16 cellular contexts compared by ENCODE assay signal in genomic region chr6:127918506-127919427, GRCh38. TPM values are rescaled to one million over a fixed set of nuclear protein-coding genes. Genes with fewer than 3 reads are reported as not detected.
DNase-seq lines count a peak whose midpoint lies in the region; ATAC-seq and TF ChIP-seq lines count a peak whose summit lies in the region.
"Had no signal": no experiment of that assay in that cellular context is flagged by ENCODE, and none has a peak within 500 bp of the region (broad histone marks: within the 10 kb centered on the region; RNA-seq: fewer than 3 reads in every experiment).

No MANE protein-coding gene starts in this region.

- no peak overlapping the region for H3K9ac ChIP-seq in GM23248

- no peaks in the 10 kb centered on the region for H3F3A ChIP-seq in GM23248 (ENCODE audit: insufficient read depth)

- H2AFZ ChIP-seq in GM23248: no peak overlapping the region

- peaks cover 19% of the 10 kb centered on the region for H3K36me3 Mint-ChIP-seq in T-helper 2 cell treated with Interferon-gamma antibody and Interleukin-4, amounts not matched to agents 5 μg/mL and 100 μg/mL, for 36 hours (ENCODE audit: low read depth)
- H3K36me3 Mint-ChIP-seq in natural killer cell: no peaks in the 10 kb centered on the region

- peak overlapping the region; percentile 79 for H3K27ac Mint-ChIP-seq in T-helper 2 cell treated with Interferon-gamma antibody and Interleukin-4, amounts not matched to agents 5 μg/mL and 100 μg/mL, for 36 hours
- H3K27ac Mint-ChIP-seq in natural killer cell: no peak overlapping the region

- H3K9me3 Mint-ChIP-seq in T-helper 2 cell treated with Interferon-gamma antibody and Interleukin-4, amounts not matched to agents 5 μg/mL and 100 μg/mL, for 36 hours: peaks cover 16% of the 10 kb centered on the region
- H3K9me3 Mint-ChIP-seq in natural killer cell: no peaks in the 10 kb centered on the region

- no peak for TF ChIP-seq CTCF in natural killer cell (IDR thresholded peaks at IDR 0.05)

- in situ Hi-C loops in GM23248 (cut with MboI): no loop called here

- H3K4me3 Mint-ChIP-seq in T-helper 2 cell treated with Interferon-gamma antibody and Interleukin-4, amounts not matched to agents 5 μg/mL and 100 μg/mL, for 36 hours: peak overlapping the region; percentile 74
- peak overlapping the region; percentile 11 for H3K4me3 Mint-ChIP-seq in natural killer cell

- no peaks in the 10 kb centered on the region for H3K27me3 Mint-ChIP-seq in T-helper 2 cell treated with Interferon-gamma antibody and Interleukin-4, amounts not matched to agents 5 μg/mL and 100 μg/mL, for 36 hours (ENCODE audit: low read depth)
- no peaks in the 10 kb centered on the region for H3K27me3 Mint-ChIP-seq in natural killer cell (ENCODE audit: low read depth in 2 of 2)

- H3K4me2 ChIP-seq in GM23248 (ENCODE audit: unreplicated experiment): no peak overlapping the region

- DNase-seq in NCI-H748 (lab: John Stamatoyannopoulos, UW; ENCODE audit: unreplicated experiment) (peak; percentile 19), NCI-H748 treated with DMSO at 0.1 percent for 48 hours (lab: John Stamatoyannopoulos, UW) (no peak), natural killer cell (no peak), GM23248 (no peak)
- DNase-seq in T-helper 2 cell treated with Interferon-gamma antibody and Interleukin-4, amounts not matched to agents 5 μg/mL and 100 μg/mL, for 36 hours (ENCODE audit: low spot score): no peak
- no peak for DNase-seq in stimulated activated naive CD4-positive, alpha-beta T cell treated with Interleukin-2 at 50 U/mL for 16 hours (lab: John Stamatoyannopoulos, UW)
- DNase-seq: 8988T, Calu3, cerebellar nuclear complex, erythroblast, NCI-H1436 treated with DMSO at 0.1 percent for 48 hours, NCI-H774, tibial artery had no signal

- H3K9me2 ChIP-seq in GM23248 (ENCODE audit: insufficient read depth): no peaks in the 10 kb centered on the region

- 35 to 40% methylated on average over 3 of the region's 3 CpGs for WGBS in GM23248 (ENCODE audit: low coverage in 1 of 2, low lambda C conversion rate in 2 of 2, missing lambda C conversion rate in 2 of 2), 2 experiments

- H4K20me1 ChIP-seq in GM23248 (ENCODE audit: insufficient read depth): no peaks in the 10 kb centered on the region

- H3K36me3 ChIP-seq in GM23248 (ENCODE audit: low read depth): no peaks in the 10 kb centered on the region
- H3K36me3 ChIP-seq: tibial artery had no signal

- H3K4me3 ChIP-seq in GM23248: no peak overlapping the region
- H3K4me3 ChIP-seq: tibial artery had no signal

- no peak overlapping the region for H3K27ac ChIP-seq in GM23248
- H3K27ac ChIP-seq: tibial artery had no signal

- intact Hi-C loops in natural killer cell (cut with micrococcal nuclease): no loop called here

- peak; percentile 70 for ATAC-seq in GM21390 (IDR thresholded peaks at IDR 0.05; ENCODE audit: unreplicated experiment)
- ATAC-seq in natural killer cell: peak in 1 of 3 donors; percentile 26
- no peak for ATAC-seq in HG02981 (IDR thresholded peaks at IDR 0.05; ENCODE audit: unreplicated experiment)
- ATAC-seq: left lobe of liver had no signal

- H3K79me2 ChIP-seq in GM23248 (ENCODE audit: insufficient read depth): no peaks in the 10 kb centered on the region

- H3K27me3 ChIP-seq in GM23248 (replicated peaks; ENCODE audit: insufficient read depth): no peaks in the 10 kb centered on the region; the same call in 1 of the 2 replicates
- H3K27me3 ChIP-seq: tibial artery had no signal

- no peaks in the 10 kb centered on the region for H3K9me3 ChIP-seq in GM23248 (ENCODE audit: low read depth)
- H3K9me3 ChIP-seq: tibial artery had no signal

- H3K4me1 ChIP-seq in GM23248 (ENCODE audit: insufficient read depth): no peaks in the 10 kb centered on the region
- H3K4me1 ChIP-seq: tibial artery had no signal

- H3K4me1 Mint-ChIP-seq in T-helper 2 cell treated with Interferon-gamma antibody and Interleukin-4, amounts not matched to agents 5 μg/mL and 100 μg/mL, for 36 hours (ENCODE audit: low read depth): peaks cover 55% of the 10 kb centered on the region
- H3K4me1 Mint-ChIP-seq in natural killer cell: peaks cover 19 to 27% of the 10 kb centered on the region in 2 donors

RNA-seq across cellular contexts. Expression of gene THEMIS, which starts 17.9 kb away (rescaled TPM):
- 10 to 100 TPM in 1 of 3 donors, 1 to 10 TPM in 1, under 1 TPM in 1; 0.82 to 11.7 (median 1.7) TPM for total RNA-seq in natural killer cell
- total RNA-seq in GM23248 (2014; rRNA removed; shearing (Covaris generic)): 0.11 and 0.25 TPM in 2 replicates
- polyA plus RNA-seq in GM23248 (2016; fragmentation: Nextera tagmentation; extraction: Ambion mirVana): 0.05 and 0.33 TPM in 2 replicates
- total RNA-seq: Calu3 had no signal
